In the genomic region with DNA sequence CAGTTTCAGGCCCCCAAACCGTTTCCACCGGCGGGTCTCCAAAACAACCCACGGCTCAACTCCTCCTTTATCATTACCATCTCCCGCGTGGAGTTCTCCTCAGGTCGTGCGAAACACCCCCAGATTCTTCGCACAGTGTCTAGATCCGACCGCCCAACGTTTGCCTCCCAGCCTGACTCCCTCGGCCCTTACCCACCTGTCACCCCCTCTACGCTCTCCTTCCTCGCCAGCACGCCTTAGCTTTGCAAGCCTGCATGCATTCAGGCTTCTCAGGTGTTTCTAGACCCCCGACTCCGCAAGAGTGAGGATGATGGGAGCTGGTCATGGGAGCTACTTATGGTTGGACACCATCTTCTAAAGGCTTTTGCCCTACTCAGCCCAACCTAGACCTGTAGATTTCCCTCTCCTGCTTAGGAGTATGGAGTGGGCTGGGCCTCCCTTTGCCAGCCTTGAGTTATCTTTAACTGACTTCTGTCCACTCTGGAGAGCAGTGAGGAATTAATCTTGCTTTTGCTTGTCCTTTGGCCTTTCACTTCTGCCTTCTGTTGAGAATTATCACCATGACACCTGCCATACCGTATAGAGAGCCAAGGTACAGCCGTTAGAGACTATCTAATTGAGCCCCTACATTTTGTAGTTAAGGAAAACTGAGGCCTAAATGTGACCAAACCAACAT, we compare ENCODE assay signal across 8 cellular contexts. TPM values are rescaled to one million over a fixed set of nuclear protein-coding genes. Genes with fewer than 3 reads are reported as not detected.
DNase-seq lines count a peak whose midpoint lies in the region; ATAC-seq and TF ChIP-seq lines count a peak whose summit lies in the region.
"Had no signal": no experiment of that assay in that cellular context is flagged by ENCODE, and none has a peak within 500 bp of the region (broad histone marks: within the 10 kb centered on the region; RNA-seq: fewer than 3 reads in every experiment).

No MANE protein-coding gene starts in this region.

- H3K9me3 ChIP-seq in adipocyte (ENCODE audit: control insufficient read depth, low read length) = no peaks in the 10 kb centered on the region
- no peaks in the 10 kb centered on the region for H3K9me3 ChIP-seq in iPS-18a (ENCODE audit: control insufficient read depth, low read depth, low read length)

- H3K4me1 ChIP-seq in adipocyte (ENCODE audit: control insufficient read depth, insufficient read depth, low read length) (peaks cover 19% of the 10 kb centered on the region), iPS-18a (ENCODE audit: control insufficient read depth, low read depth, low read length) (peaks cover 6% of the 10 kb centered on the region)

- no peak overlapping the region for H3K4me3 Mint-ChIP-seq in effector memory CD8-positive, alpha-beta T cell
- no peak overlapping the region for H3K4me3 Mint-ChIP-seq in endothelial cell (ENCODE audit: unreplicated experiment)
- H3K4me3 Mint-ChIP-seq: stimulated activated naive B cell treated with anti-CD40 and anti-IgM and Interleukin-4, amounts not matched to agents 10 μg/mL and 1 μg/mL and 100 μg/mL, for 72 hours had no signal

- H3K36me3 ChIP-seq in adipocyte (ENCODE audit: control insufficient read depth, insufficient read depth, low read length, severe bottlenecking) (no peaks in the 10 kb centered on the region), iPS-18a (ENCODE audit: control insufficient read depth, low read depth, low read length) (peaks cover 10% of the 10 kb centered on the region)

- no peak overlapping the region for H3K27ac Mint-ChIP-seq in effector memory CD8-positive, alpha-beta T cell
- no peak overlapping the region for H3K27ac Mint-ChIP-seq in endothelial cell (ENCODE audit: unreplicated experiment)
- H3K27ac Mint-ChIP-seq: stimulated activated naive B cell treated with anti-CD40 and anti-IgM and Interleukin-4, amounts not matched to agents 10 μg/mL and 1 μg/mL and 100 μg/mL, for 72 hours had no signal

- CTCF ChIA-PET in HEK293T (lab: Yijun Ruan, JAX) = interaction anchor here (0.8 to 1.4 kb wide), 2 partner anchors 12 kb away, joined by 3 to 7 read pairs; no protein-coding TSS in a partner anchor

- peaks cover 14% of the 10 kb centered on the region for H3K36me3 Mint-ChIP-seq in effector memory CD8-positive, alpha-beta T cell (ENCODE audit: insufficient read depth)
- no peaks in the 10 kb centered on the region for H3K36me3 Mint-ChIP-seq in endothelial cell (ENCODE audit: low read depth, unreplicated experiment)

- no peaks in the 10 kb centered on the region for H3K9me3 Mint-ChIP-seq in effector memory CD8-positive, alpha-beta T cell
- H3K9me3 Mint-ChIP-seq in endothelial cell (ENCODE audit: unreplicated experiment) = no peaks in the 10 kb centered on the region
- H3K9me3 Mint-ChIP-seq: stimulated activated naive B cell treated with anti-CD40 and anti-IgM and Interleukin-4, amounts not matched to agents 10 μg/mL and 1 μg/mL and 100 μg/mL, for 72 hours had no signal

- H3K9ac ChIP-seq in adipocyte (ENCODE audit: low read length) = peak overlapping the region; percentile 96
- H3K9ac ChIP-seq in iPS-18a (ENCODE audit: low read length) = peak overlapping the region; percentile 74

- H3K4me3 ChIP-seq in adipocyte (ENCODE audit: low read length) = peak overlapping the region; percentile 98
- peak overlapping the region; percentile 78 for H3K4me3 ChIP-seq in iPS-18a (ENCODE audit: low read length)

- no peak for ATAC-seq in effector memory CD8-positive, alpha-beta T cell (replicated peaks)

- no peak for TF ChIP-seq CTCF in endothelial cell (IDR thresholded peaks at IDR 0.05; ENCODE audit: unreplicated experiment)

- H3K27ac ChIP-seq in iPS-18a (ENCODE audit: low read length) = peak overlapping the region; percentile 26
- H3K27ac ChIP-seq in substantia nigra (ENCODE audit: low read depth, low read length, poor library complexity, severe bottlenecking) = peak overlapping the region; percentile 88

- H3K27me3 ChIP-seq in adipocyte (replicated peaks; ENCODE audit: control insufficient read depth, insufficient read depth, low read length) = no peaks in the 10 kb centered on the region
- H3K27me3 ChIP-seq in iPS-18a (ENCODE audit: control insufficient read depth, insufficient read depth, low read length) = no peaks in the 10 kb centered on the region

- peaks cover 10 to 11% of the 10 kb centered on the region in 2 donors for H3K4me1 Mint-ChIP-seq in effector memory CD8-positive, alpha-beta T cell (ENCODE audit: low read depth in 2 of 2)
- peaks cover 10% of the 10 kb centered on the region for H3K4me1 Mint-ChIP-seq in endothelial cell (ENCODE audit: unreplicated experiment)

- DNase-seq in HEK293T (ENCODE audit: extremely low spot score) (peak; percentile 27), adipocyte (ENCODE audit: low read depth) (peak; percentile 22), substantia nigra (lab: John Stamatoyannopoulos, UW) (peak in 1 of 49 donors; percentile 47), endothelial cell (ENCODE audit: low spot score) (no peak)
- DNase-seq in activated CD4-positive, alpha-beta T cell treated with anti-CD3 and anti-CD28 coated beads, Interleukin-2, amount 50 U/mL, for 4 hours = no peak
- DNase-seq in effector memory CD8-positive, alpha-beta T cell = no peak

- POLR2A ChIA-PET in HEK293T (lab: Yijun Ruan, JAX) = interaction anchor here (0.8 to 4.1 kb wide), 7 partner anchors 9 to 134 kb away, joined by 3 to 51 read pairs (median 6); a partner anchor contains a TSS

- no peaks in the 10 kb centered on the region for H3K27me3 Mint-ChIP-seq in effector memory CD8-positive, alpha-beta T cell
- H3K27me3 Mint-ChIP-seq in endothelial cell (ENCODE audit: unreplicated experiment) = no peaks in the 10 kb centered on the region
- H3K27me3 Mint-ChIP-seq: stimulated activated naive B cell treated with anti-CD40 and anti-IgM and Interleukin-4, amounts not matched to agents 10 μg/mL and 1 μg/mL and 100 μg/mL, for 72 hours had no signal

TF ChIP-seq in HEK293T, 16 proteins besides CTCF, POLR2A, EP300 and RAD21:
- no peak for TF ChIP-seq CTBP1 (IDR thresholded peaks at IDR 0.05; ENCODE audit: borderline replicate concordance)
- TF ChIP-seq L3MBTL2 (conservative IDR thresholded peaks at IDR 0.05) = peak; percentile 17; the same call in 1 of the 2 replicates

RNA-seq across cellular contexts. Expression of a gene that starts 0.9 kb away (rescaled TPM):
- 120 TPM for total RNA-seq in endothelial cell (ENCODE audit: unreplicated experiment)

RNA-seq across cellular contexts. Expression of a gene that starts 4.0 kb away (rescaled TPM):
- total RNA-seq in endothelial cell (ENCODE audit: unreplicated experiment) = 99.0 TPM

RNA-seq across cellular contexts. Expression of a gene that starts 22.5 kb away (rescaled TPM):
- 31.0 TPM for total RNA-seq in endothelial cell (ENCODE audit: unreplicated experiment)

Comparison
In these comparisons a context has a peak if more than half of its experiments do, and no peak if none do; other contexts are left out.
1. DNase-seq: peak in HEK293T (single experiment) and adipocyte (single experiment); none in activated CD4-positive, alpha-beta T cell treated with anti-CD3 and anti-CD28 coated beads, Interleukin-2, amount 50 U/mL, for 4 hours (0 of 2), effector memory CD8-positive, alpha-beta T cell (0 of 3) and endothelial cell (single experiment).